Comparison of ENCODE assay signal across 8 cellular contexts in the genomic region with DNA sequence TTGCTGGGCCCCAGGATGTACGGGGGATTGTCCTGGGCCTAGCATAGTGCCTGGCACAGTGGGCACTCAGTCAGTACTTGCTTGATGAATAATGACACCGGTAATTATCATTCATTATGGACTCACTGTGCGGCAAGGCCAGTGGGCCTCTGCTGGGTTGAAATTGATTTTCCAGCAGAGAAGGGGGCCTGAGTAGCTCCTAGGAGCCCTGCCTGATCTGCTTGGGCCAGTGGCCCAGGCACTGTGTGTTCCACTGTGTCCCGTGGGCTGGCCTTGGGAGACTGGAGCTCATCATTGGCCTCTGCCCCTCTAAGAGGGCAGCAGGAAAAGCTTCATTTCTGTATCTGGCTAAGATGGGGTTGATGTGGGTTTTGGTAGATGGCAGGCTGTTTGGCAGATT. TPM values are rescaled to one million over a fixed set of nuclear protein-coding genes. Genes with fewer than 3 reads are reported as not detected.
DNase-seq lines count a peak whose midpoint lies in the region; ATAC-seq and TF ChIP-seq lines count a peak whose summit lies in the region.

No MANE protein-coding gene starts in this region.

- no peak overlapping the region for H2AFZ ChIP-seq in MM.1S (ENCODE audit: low read length)

- H3K9me2 ChIP-seq in MM.1S (replicated peaks; ENCODE audit: insufficient read depth, low read length) = no peaks in the 10 kb centered on the region

- intact Hi-C loops in left ventricle myocardium superior (cut with micrococcal nuclease) = loop anchor here (10.0 kb wide), 1 partner anchor 49 kb away; no protein-coding TSS in a partner anchor

- H3K79me2 ChIP-seq in MM.1S (ENCODE audit: low read length) = no peaks in the 10 kb centered on the region

- no peak for ATAC-seq in left ventricle myocardium superior

- H3K4me2 ChIP-seq in MM.1S (ENCODE audit: low read depth, low read length) = no peak overlapping the region

- H3K27ac Mint-ChIP-seq in activated naive CD8-positive, alpha-beta T cell = peak overlapping the region; percentile 84

- H4K20me1 ChIP-seq in MM.1S (ENCODE audit: insufficient read depth, low read length) = no peaks in the 10 kb centered on the region

- no peaks in the 10 kb centered on the region for H3F3A ChIP-seq in MM.1S (ENCODE audit: insufficient read depth, low read length)

- H3K9me3 ChIP-seq in MM.1S (replicated peaks; ENCODE audit: insufficient read depth, low read length) = no peaks in the 10 kb centered on the region

- no peak overlapping the region for H3K27ac ChIP-seq in MM.1S (ENCODE audit: low read length)

- H3K4me1 ChIP-seq in MM.1S (ENCODE audit: low read length) = no peaks in the 10 kb centered on the region

- TF ChIP-seq CTCF in retinal pigment epithelial cell (conservative IDR thresholded peaks at IDR 0.05; ENCODE audit: low read depth, low read length) (no peak), GM13977 (IDR thresholded peaks at IDR 0.05; ENCODE audit: extremely low read depth, insufficient read depth, missing control alignments) (no peak), MM.1S (IDR thresholded peaks at IDR 0.05; ENCODE audit: low read length) (no peak)

- peaks cover 26% of the 10 kb centered on the region for H3K27me3 ChIP-seq in MM.1S (replicated peaks; ENCODE audit: insufficient read depth, low read length)

- no peaks in the 10 kb centered on the region for H3K9me3 Mint-ChIP-seq in activated naive CD8-positive, alpha-beta T cell (ENCODE audit: low read depth)

- peaks cover 8% of the 10 kb centered on the region for H3K27me3 Mint-ChIP-seq in activated naive CD8-positive, alpha-beta T cell

- H3K4me3 Mint-ChIP-seq in activated naive CD8-positive, alpha-beta T cell = peak overlapping the region; percentile 84

- no peaks in the 10 kb centered on the region for H3K36me3 Mint-ChIP-seq in activated naive CD8-positive, alpha-beta T cell

- no peak overlapping the region for H3K9ac ChIP-seq in MM.1S (ENCODE audit: low read length)

- H3K4me3 ChIP-seq in retinal pigment epithelial cell (ENCODE audit: low read length) (peak overlapping the region; percentile 82), MM.1S (ENCODE audit: low read length) (no peak overlapping the region)

- in situ Hi-C loops in GM13977 (cut with MboI; ENCODE audit: low pct_unique_long_range_greater_than_20kb, low sequenced_read_pairs, unreplicated experiment) = no loop called here

- no peaks in the 10 kb centered on the region for H3K36me3 ChIP-seq in MM.1S (replicated peaks; ENCODE audit: insufficient read depth, low read length)

- peaks cover 15% of the 10 kb centered on the region for H3K4me1 Mint-ChIP-seq in activated naive CD8-positive, alpha-beta T cell (ENCODE audit: low read depth)

- DNase-seq in ELR (ENCODE audit: low read depth) = peak; percentile 24
- DNase-seq in left ventricle myocardium superior = peak; percentile 49
- no peak for DNase-seq in retinal pigment epithelial cell (ENCODE audit: low read depth)
- DNase-seq in GM13977 (ENCODE audit: low spot score) = no peak
- no peak for DNase-seq in SIG-M5 treated with dmso at 0.1 percent for 504 hours (lab: John Stamatoyannopoulos, UW; ENCODE audit: unreplicated experiment)
- DNase-seq in MM.1S = no peak
- no peak for DNase-seq in central memory CD4-positive, alpha-beta T cell

RNA-seq across cellular contexts. Expression of gene CHST3, which starts 1.4 kb away (rescaled TPM):
- total RNA-seq in left ventricle myocardium superior = 18.5 TPM

Comparison
In these comparisons a context has a peak if more than half of its experiments do, and no peak if none do; other contexts are left out.
1. DNase-seq: peak in ELR (single experiment) and left ventricle myocardium superior (single experiment); none in retinal pigment epithelial cell (single experiment), GM13977 (single experiment), SIG-M5 treated with dmso at 0.1 percent for 504 hours (single experiment), MM.1S (single experiment) and central memory CD4-positive, alpha-beta T cell (single experiment).